In the genomic region with DNA sequence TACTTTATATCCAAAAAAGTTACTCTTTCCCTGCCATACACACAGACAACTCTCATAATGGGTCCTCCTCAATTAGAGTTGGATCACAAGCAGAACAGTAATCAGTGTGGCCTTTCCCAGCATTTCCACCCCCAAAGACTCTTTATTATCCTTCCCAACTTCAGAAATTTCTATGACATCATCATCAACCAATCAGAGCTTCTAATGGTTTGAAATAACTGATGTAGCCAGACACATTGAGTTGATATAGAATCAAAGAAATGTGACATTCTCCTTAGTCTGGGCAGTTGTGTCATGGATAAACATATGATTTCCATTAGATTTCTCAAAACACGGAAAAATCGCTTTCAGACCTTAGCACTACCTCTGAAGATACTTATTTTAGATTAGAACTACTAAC, we compare ENCODE assay signal across 29 cellular contexts.
"Had no signal": no experiment of that assay in that cellular context is flagged by ENCODE, and none has a peak within 500 bp of the region (broad histone marks: within the 10 kb centered on the region; RNA-seq: fewer than 3 reads in every experiment).

No MANE protein-coding gene starts in this region.

- H3K4me2 ChIP-seq: neural progenitor cell, smooth muscle cell had no signal

- ATAC-seq: natural killer cell; psoas muscle; right cardiac atrium; sciatic nerve; stimulated activated memory B cell treated with anti-CD40 and anti-IgM and Interleukin-4, amounts not matched to agents 10 μg/mL and 1 μg/mL and 100 μg/mL, for 72 hours; stimulated activated naive CD8-positive, alpha-beta T cell treated with anti-CD3 and anti-CD28 coated beads, Interleukin-15, amount 100 ng/mL, for 72 hours; stimulated activated naive CD8-positive, alpha-beta T cell treated with anti-CD3 and anti-CD28 coated beads, Interleukin-15, Interleukin-2, amounts not matched to agents 100 U/mL and 50 U/mL, for 24 hours had no signal

- H3K79me2 ChIP-seq: parathyroid adenoma had no signal

- FAIRE-seq: urothelium cell line had no signal

- H2AFZ ChIP-seq: neural progenitor cell, parathyroid adenoma had no signal

- H3K9ac ChIP-seq: neural progenitor cell, parathyroid adenoma had no signal

- H3K9me3 ChIP-seq: psoas muscle, testis, upper lobe of left lung, vagina had no signal

- H3K36me3 ChIP-seq: neural progenitor cell, ovary, spleen, suprapubic skin, tibial nerve, upper lobe of left lung, vagina had no signal

- H3K4me1 ChIP-seq: neural progenitor cell, parathyroid adenoma, spleen, suprapubic skin, testis, tibial nerve, upper lobe of left lung, vagina had no signal

- H3K27me3 ChIP-seq: neural progenitor cell, ovary, spleen, suprapubic skin, testis, tibial nerve, upper lobe of left lung, vagina had no signal

- H3K27ac ChIP-seq: neural progenitor cell, ovary, parathyroid adenoma, psoas muscle, spleen, suprapubic skin, testis, tibial nerve, upper lobe of left lung, vagina had no signal

- DNase-seq: natural killer cell; occipital lobe; ovary; posterior cingulate gyrus; psoas muscle; right cardiac atrium; spleen; stimulated activated CD4-positive, alpha-beta T cell treated with anti-CD3 and anti-CD28 coated beads, Interleukin-12 subunit alpha, Interleukin-12 subunit beta, amount 100 ng/mL, for 4 hours; stimulated activated CD4-positive, alpha-beta T cell treated with anti-CD3 and anti-CD28 coated beads, Interleukin-1b, Interleukin-23, amount 100 ng/mL, for 48 hours; stimulated activated CD4-positive, alpha-beta T cell treated with anti-CD3 and anti-CD28 coated beads, Interleukin-4, amount 100 ng/mL, for 1 hour; stimulated activated CD4-positive, alpha-beta T cell treated with anti-CD3 and anti-CD28 coated beads, Interleukin-4, amount 100 ng/mL, for 4 hours; stimulated activated CD8-positive, alpha-beta memory T cell treated with anti-CD3 and anti-CD28 coated beads, Interleukin-4, amount 100 ng/mL, for 48 hours; stimulated activated naive CD4-positive, alpha-beta T cell; stimulated activated naive CD8-positive, alpha-beta T cell treated with anti-CD3 and anti-CD28 coated beads, Interleukin-15, amount 100 ng/mL, for 72 hours; stimulated activated naive CD8-positive, alpha-beta T cell treated with anti-CD3 and anti-CD28 coated beads, Interleukin-15, Interleukin-2, amounts not matched to agents 100 U/mL and 50 U/mL, for 24 hours; substantia nigra; testis; trophoblast cell; upper lobe of left lung had no signal

- H3K4me3 ChIP-seq: neural progenitor cell, ovary, psoas muscle, skin epidermis, smooth muscle cell, spleen, suprapubic skin, testis, tibial nerve, upper lobe of left lung, vagina had no signal
